In genomic region chr10:110862961-110863360, GRCh38 we compare ENCODE assay signal across 14 cellular contexts. TPM values are rescaled to one million over a fixed set of nuclear protein-coding genes. Genes with fewer than 3 reads are reported as not detected.
DNase-seq lines count a peak whose midpoint lies in the region; ATAC-seq, FAIRE-seq and TF ChIP-seq lines count a peak whose summit lies in the region.
"Had no signal": no experiment of that assay in that cellular context is flagged by ENCODE, and none has a peak within 500 bp of the region (broad histone marks: within the 10 kb centered on the region; RNA-seq: fewer than 3 reads in every experiment).

No MANE protein-coding gene starts in this region.

- POLR2A ChIA-PET in K562 (lab: Yijun Ruan, JAX): interaction anchor here (1.2 kb wide), 1 partner anchor 8 kb away, joined by 3 read pairs; the partner anchor contains the start of gene PDCD4
- POLR2A ChIA-PET in naive thymus-derived CD8-positive, alpha-beta T cell (lab: Charles Lee): interaction anchor here (1.1 to 6.8 kb wide), 6 partner anchors 9 to 60 kb away, joined by 3 to 87 read pairs (median 52); partner anchors contain the start of gene PDCD4

- H3K36me3 ChIP-seq in BLaER1 treated with 17β-estradiol and CSF1 and Interleukin-3, amounts not matched to agents 10 nM and 100 nM: no peaks in the 10 kb centered on the region
- no peaks in the 10 kb centered on the region for H3K36me3 ChIP-seq in MM.1S (replicated peaks; ENCODE audit: insufficient read depth, low read length)
- H3K36me3 ChIP-seq in K562 (ENCODE audit: control insufficient read depth, insufficient read depth, low read length): no peaks in the 10 kb centered on the region
- no peaks in the 10 kb centered on the region for H3K36me3 ChIP-seq in sigmoid colon
- H3K36me3 ChIP-seq: WERI-Rb-1 had no signal

- no peaks in the 10 kb centered on the region for H3K27me3 Mint-ChIP-seq in naive thymus-derived CD8-positive, alpha-beta T cell

- H3F3A ChIP-seq in MM.1S (ENCODE audit: insufficient read depth, low read length): peaks cover 88% of the 10 kb centered on the region

- CTCF ChIA-PET in K562 (lab: Yijun Ruan, JAX; ENCODE audit: low intra/inter-chr PET ratio): no interaction called here

- peaks cover 89 to 100% (median 99%) of the 10 kb centered on the region in 10 experiments for H3K4me1 ChIP-seq in BLaER1 treated with 17β-estradiol and CSF1 and Interleukin-3, amounts not matched to agents 10 nM and 100 nM
- H3K4me1 ChIP-seq in MM.1S (ENCODE audit: low read length): peaks cover 93% of the 10 kb centered on the region
- H3K4me1 ChIP-seq in K562 (replicated peaks in 1 of 2; ENCODE audit: control insufficient read depth in 2 of 2, insufficient read depth in 2 of 2, low read length in 2 of 2): peaks cover 20 to 70% of the 10 kb centered on the region in 2 experiments
- peaks cover 0 to 43% (median 32%) of the 10 kb centered on the region in 4 donors for H3K4me1 ChIP-seq in sigmoid colon

- TF ChIP-seq RAD21 in K562 (CRISPR knock-in tag; conservative IDR thresholded peaks at IDR 0.05 in 1 of 2, IDR thresholded peaks at IDR 0.05 in 1 of 2): no peak

- H3K9ac ChIP-seq in BLaER1 treated with 17β-estradiol and CSF1 and Interleukin-3, amounts not matched to agents 10 nM and 100 nM: peak overlapping the region in 6 of 11 experiments; percentile 71 to 82 (median 79); a peak in 12 of 22 replicates
- H3K9ac ChIP-seq in MM.1S (ENCODE audit: low read length) (no peak overlapping the region), K562 (ENCODE audit: insufficient read depth in 1 of 2, low read depth in 2 of 2, low read length in 2 of 2) (no peak overlapping the region)

- intact Hi-C loops in K562 (cut with micrococcal nuclease): no loop called here
- intact Hi-C loops in sigmoid colon (cut with DNase I): no loop called here

- H3K9me1 ChIP-seq in K562 (ENCODE audit: control insufficient read depth, insufficient read depth, low read length): no peaks in the 10 kb centered on the region

- FAIRE-seq in K562 (lab: Jason Lieb, UNC): no peak

- TF ChIP-seq EP300 in K562 (IDR thresholded peaks at IDR 0.05; ENCODE audit: low read length): no peak
- TF ChIP-seq EP300 in sigmoid colon (IDR thresholded peaks at IDR 0.05): no peak

- H4K20me1 ChIP-seq in BLaER1 treated with 17β-estradiol and CSF1 and Interleukin-3, amounts not matched to agents 10 nM and 100 nM: no peaks in the 10 kb centered on the region
- no peaks in the 10 kb centered on the region for H4K20me1 ChIP-seq in MM.1S (ENCODE audit: insufficient read depth, low read length)
- H4K20me1 ChIP-seq in K562 (replicated peaks; ENCODE audit: control insufficient read depth, insufficient read depth, low read length): no peaks in the 10 kb centered on the region

- H3K79me2 ChIP-seq in MM.1S (ENCODE audit: low read length): no peaks in the 10 kb centered on the region
- no peaks in the 10 kb centered on the region for H3K79me2 ChIP-seq in K562 (ENCODE audit: control insufficient read depth, insufficient read depth, low read length)

- no peaks in the 10 kb centered on the region for H3K9me2 ChIP-seq in MM.1S (replicated peaks; ENCODE audit: insufficient read depth, low read length)

- ATAC-seq in K562: no peak
- no peak for ATAC-seq in naive thymus-derived CD8-positive, alpha-beta T cell
- ATAC-seq in GM19395 (IDR thresholded peaks at IDR 0.05; ENCODE audit: unreplicated experiment): no peak
- ATAC-seq: psoas muscle had no signal

- peak overlapping the region; percentile 66 to 95 (median 83) for H3K4me2 ChIP-seq in BLaER1 treated with 17β-estradiol and CSF1 and Interleukin-3, amounts not matched to agents 10 nM and 100 nM
- H3K4me2 ChIP-seq in MM.1S (ENCODE audit: low read depth, low read length): peak overlapping the region; percentile 1; the same call in 1 of the 2 replicates
- H3K4me2 ChIP-seq in K562 (ENCODE audit: insufficient read depth, low read length): no peak overlapping the region

- H3K27me3 ChIP-seq in BLaER1 treated with 17β-estradiol and CSF1 and Interleukin-3, amounts not matched to agents 10 nM and 100 nM: no peaks in the 10 kb centered on the region
- H3K27me3 ChIP-seq in MM.1S (replicated peaks; ENCODE audit: insufficient read depth, low read length) (no peaks in the 10 kb centered on the region), K562 (ENCODE audit: control insufficient read depth in 2 of 2, insufficient read depth in 2 of 2, low read length in 2 of 2) (no peaks in the 10 kb centered on the region), sigmoid colon (no peaks in the 10 kb centered on the region)

- TF ChIP-seq CTCF in MM.1S (IDR thresholded peaks at IDR 0.05; ENCODE audit: low read length) (no peak), K562 (IDR thresholded peaks at IDR 0.05 in 2 of 3, conservative IDR thresholded peaks at IDR 0.05 in 1 of 3; ENCODE audit: insufficient read depth in 2 of 3, low read depth in 1 of 3, low read length in 3 of 3) (no peak), sigmoid colon (IDR thresholded peaks at IDR 0.05) (no peak)

- WGBS in K562 (ENCODE audit: insufficient coverage, low coverage, missing lambda C conversion rate): 10% methylated on average over 6 of the region's 6 CpGs
- 82 to 87% methylated on average over 6 of the region's 6 CpGs for WGBS in sigmoid colon, 2 donors

- peaks cover 61 to 100% (median 97%) of the 10 kb centered on the region in 4 donors for H3K4me1 Mint-ChIP-seq in naive thymus-derived CD8-positive, alpha-beta T cell

- no peak for DNase-seq in MM.1S
- DNase-seq in K562 (ENCODE audit: extremely low read depth in 1 of 4, low spot score in 3 of 4): no peak
- DNase-seq in naive thymus-derived CD8-positive, alpha-beta T cell: no peak
- DNase-seq in sigmoid colon: no peak
- no peak for DNase-seq in NCI-H226
- no peak for DNase-seq in stimulated activated CD8-positive, alpha-beta memory T cell treated with anti-CD3 and anti-CD28 coated beads, Interleukin-4, amount 100 ng/mL, for 48 hours
- DNase-seq: effector CD4-positive, alpha-beta T cell; foreskin melanocyte; NCI-H1092; psoas muscle; WERI-Rb-1 had no signal

- H3K27ac Mint-ChIP-seq in naive thymus-derived CD8-positive, alpha-beta T cell: peak overlapping the region; percentile 97 to 100 (median 99)

- peak overlapping the region; percentile 8; the same call in 1 of the 2 replicates for H2AFZ ChIP-seq in MM.1S (ENCODE audit: low read length)
- H2AFZ ChIP-seq in K562 (ENCODE audit: low read depth, low read length): peak overlapping the region; percentile 64; the same call in 1 of the 2 replicates

- H3K9me3 Mint-ChIP-seq in naive thymus-derived CD8-positive, alpha-beta T cell: no peaks in the 10 kb centered on the region

- H3K36me3 Mint-ChIP-seq in naive thymus-derived CD8-positive, alpha-beta T cell: no peaks in the 10 kb centered on the region

- H3K4me3 ChIP-seq in BLaER1 treated with 17β-estradiol and CSF1 and Interleukin-3, amounts not matched to agents 10 nM and 100 nM: no peak overlapping the region
- H3K4me3 ChIP-seq in MM.1S (ENCODE audit: low read length): no peak overlapping the region
- no peak overlapping the region for H3K4me3 ChIP-seq in K562
- no peak overlapping the region for H3K4me3 ChIP-seq in sigmoid colon
- H3K4me3 ChIP-seq: psoas muscle, SK-N-MC had no signal

- H3K9me3 ChIP-seq in BLaER1 treated with 17β-estradiol and CSF1 and Interleukin-3, amounts not matched to agents 10 nM and 100 nM (replicated peaks in 1 of 11): no peaks in the 10 kb centered on the region
- H3K9me3 ChIP-seq in MM.1S (replicated peaks; ENCODE audit: insufficient read depth, low read length): no peaks in the 10 kb centered on the region
- H3K9me3 ChIP-seq in K562 (replicated peaks; ENCODE audit: control insufficient read depth, insufficient read depth, low read depth, low read length): no peaks in the 10 kb centered on the region
- H3K9me3 ChIP-seq in sigmoid colon: no peaks in the 10 kb centered on the region
- H3K9me3 ChIP-seq: psoas muscle had no signal

- TF ChIP-seq POLR2A in K562 (conservative IDR thresholded peaks at IDR 0.05) (no peak), sigmoid colon (IDR thresholded peaks at IDR 0.05) (no peak)

- in situ Hi-C loops in K562 (cut with MboI): no loop called here

- peak overlapping the region in 7 of 10 donors; percentile 30 to 94 (median 79) for H3K4me3 Mint-ChIP-seq in naive thymus-derived CD8-positive, alpha-beta T cell

- BruUV-seq in K562 (replicated peaks; lab: Mats Ljungman, UMichigan): no TSS peak

- peak overlapping the region; percentile 71 to 98 (median 95); a peak in 21 of 22 replicates for H3K27ac ChIP-seq in BLaER1 treated with 17β-estradiol and CSF1 and Interleukin-3, amounts not matched to agents 10 nM and 100 nM
- peak overlapping the region; percentile 97; the same call in 1 of the 2 replicates for H3K27ac ChIP-seq in MM.1S (ENCODE audit: low read length)
- H3K27ac ChIP-seq in K562 (ENCODE audit: extremely low read depth, low read depth, low read length): no peak overlapping the region
- H3K27ac ChIP-seq in sigmoid colon: peak overlapping the region in 1 of 4 donors; percentile 81
- H3K27ac ChIP-seq: psoas muscle, SK-N-MC, WERI-Rb-1 had no signal

RNA-seq across cellular contexts. Expression of gene PDCD4, which starts 8.8 kb away (rescaled TPM):
- total RNA-seq in K562 (2011; cell fraction: chromatin; rRNA removed; ENCODE audit: low replicate concordance): 9.1 and 68.5 TPM in 2 replicates
- total RNA-seq in K562 (2011; cell fraction: nucleolus; rRNA removed): 2.7 and 5.9 TPM in 2 replicates
- total RNA-seq in K562 (2011; cell fraction: nucleoplasm; rRNA removed): 15.7 and 17.2 TPM in 2 replicates
- total RNA-seq in K562 (2014; rRNA removed): 20.2 and 22.5 TPM in 2 replicates
- 33.7 and 44.2 TPM in 2 replicates for total RNA-seq in K562 (2014; rRNA removed; fragmentation: Illumina TruSeq; extraction: Trizol)
- 15.9 and 18.3 TPM in 2 replicates for total RNA-seq in K562 (2015; rRNA removed; fragmentation: Illumina TruSeq; extraction: Trizol)
- 28.0 and 44.1 TPM in 2 replicates for total RNA-seq in K562 (2021)
- 28.1 and 40.2 TPM in 2 replicates for polyA plus RNA-seq in K562 (2011; rRNA removed)
- polyA plus RNA-seq in K562 (2011; cell fraction: cytosol; rRNA removed): 2.7 and 13.3 TPM in 2 replicates
- polyA plus RNA-seq in K562 (2011; cell fraction: nucleus; rRNA removed): 11.9 and 17.6 TPM in 2 replicates
- polyA plus RNA-seq in K562 (2012): 38.4 and 47.3 TPM in 2 replicates
- 38.0 and 38.2 TPM in 2 replicates for polyA plus RNA-seq in K562 (2014; fragmentation: Illumina TruSeq; extraction: Trizol)
- 10 to 100 TPM; 12.9 to 18.1 TPM for polyA plus RNA-seq in K562 (2014; fragmentation: Nextera tagmentation; extraction: Ambion mirVana)
- polyA plus RNA-seq in K562 (2014; rRNA removed): 34.4 and 36.6 TPM in 2 replicates
- 37.7 and 52.1 TPM in 2 replicates for polyA minus RNA-seq in K562 (2011; rRNA and poly(A)+ RNA removed)
- polyA minus RNA-seq in K562 (2011; cell fraction: cytosol; rRNA and poly(A)+ RNA removed): 14.9 and 17.9 TPM in 2 replicates
- 11.0 and 21.5 TPM in 2 replicates for polyA minus RNA-seq in K562 (2011; cell fraction: nucleus; rRNA and poly(A)+ RNA removed)
- 100 to 1,000 TPM; 361 to 367 TPM for total RNA-seq in naive thymus-derived CD8-positive, alpha-beta T cell
- 100 to 1,000 TPM; 318 to 385 (median 341) TPM for polyA plus RNA-seq in naive thymus-derived CD8-positive, alpha-beta T cell
- 100 to 1,000 TPM in 3 of 4 donors, 10 to 100 TPM in 1; 64.3 to 140 (median 127) TPM for total RNA-seq in sigmoid colon
- polyA plus RNA-seq in sigmoid colon: 100 to 1,000 TPM; 179 to 327 (median 236) TPM

RNA-seq across cellular contexts. Expression of gene BBIP1, which starts 56.0 kb away (rescaled TPM):
- 8.1 and 22.8 TPM in 2 replicates for total RNA-seq in K562 (2011; cell fraction: chromatin; rRNA removed; ENCODE audit: low replicate concordance)
- total RNA-seq in K562 (2011; cell fraction: nucleolus; rRNA removed): 5.1 and 5.5 TPM in 2 replicates
- 9.8 and 37.7 TPM in 2 replicates for total RNA-seq in K562 (2011; cell fraction: nucleoplasm; rRNA removed)
- total RNA-seq in K562 (2014; rRNA removed) (5.2 and 12.2 TPM in 2 replicates), K562 (2014; rRNA removed; fragmentation: Illumina TruSeq; extraction: Trizol) (19.4 and 21.2 TPM in 2 replicates), K562 (2015; rRNA removed; fragmentation: Illumina TruSeq; extraction: Trizol) (18.1 and 18.9 TPM in 2 replicates), K562 (2021) (12.5 and 17.2 TPM in 2 replicates), sigmoid colon (10 to 100 TPM; 19.7 to 36.8 (median 27.5) TPM)
- polyA plus RNA-seq in K562 (2011; rRNA removed) (19.2 and 24.2 TPM in 2 replicates), K562 (2014; fragmentation: Illumina TruSeq; extraction: Trizol) (23.0 and 27.8 TPM in 2 replicates), K562 (2014; fragmentation: Nextera tagmentation; extraction: Ambion mirVana) (10 to 100 TPM; 30.6 to 31.0 TPM), K562 (2014; rRNA removed) (14.1 and 17.3 TPM in 2 replicates), sigmoid colon (10 to 100 TPM; 16.2 to 24.7 (median 20.0) TPM)
- 2.6 and 4.7 TPM in 2 replicates for polyA plus RNA-seq in K562 (2011; cell fraction: cytosol; rRNA removed)
- polyA plus RNA-seq in K562 (2011; cell fraction: nucleus; rRNA removed): 8.6 and 11.2 TPM in 2 replicates
- polyA plus RNA-seq in K562 (2012): 17.8 and 20.6 TPM in 2 replicates
- polyA minus RNA-seq in K562 (2011; rRNA and poly(A)+ RNA removed): 17.2 and 21.9 TPM in 2 replicates
- polyA minus RNA-seq in K562 (2011; cell fraction: cytosol; rRNA and poly(A)+ RNA removed): 3.5 and 5.2 TPM in 2 replicates
- polyA minus RNA-seq in K562 (2011; cell fraction: nucleus; rRNA and poly(A)+ RNA removed): 7.0 and 15.1 TPM in 2 replicates
- total RNA-seq in naive thymus-derived CD8-positive, alpha-beta T cell: 10 to 100 TPM; 46.5 to 60.3 TPM
- polyA plus RNA-seq in naive thymus-derived CD8-positive, alpha-beta T cell: 10 to 100 TPM; 25.1 to 29.7 (median 29.0) TPM

RNA-seq across cellular contexts. Expression of gene SHOC2, which starts 56.4 kb away (rescaled TPM):
- total RNA-seq in K562 (2011; cell fraction: chromatin; rRNA removed; ENCODE audit: low replicate concordance): 6.3 and 27.4 TPM in 2 replicates
- 3.5 and 5.8 TPM in 2 replicates for total RNA-seq in K562 (2011; cell fraction: nucleolus; rRNA removed)
- total RNA-seq in K562 (2011; cell fraction: nucleoplasm; rRNA removed): 8.9 and 10.8 TPM in 2 replicates
- total RNA-seq in K562 (2014; rRNA removed) (9.2 and 10.2 TPM in 2 replicates), K562 (2014; rRNA removed; fragmentation: Illumina TruSeq; extraction: Trizol) (14.6 and 17.2 TPM in 2 replicates), K562 (2015; rRNA removed; fragmentation: Illumina TruSeq; extraction: Trizol) (13.8 and 16.1 TPM in 2 replicates), K562 (2021) (16.8 and 17.2 TPM in 2 replicates), sigmoid colon (10 to 100 TPM; 49.7 to 74.5 (median 72.1) TPM)
- polyA plus RNA-seq in K562 (2011; rRNA removed) (10.2 and 14.9 TPM in 2 replicates), K562 (2014; fragmentation: Illumina TruSeq; extraction: Trizol) (16.3 and 17.2 TPM in 2 replicates), K562 (2014; fragmentation: Nextera tagmentation; extraction: Ambion mirVana) (10 to 100 TPM; 11.4 to 17.5 TPM), K562 (2014; rRNA removed) (9.2 and 10.3 TPM in 2 replicates), sigmoid colon (10 to 100 TPM; 21.4 to 52.5 (median 33.0) TPM)
- polyA plus RNA-seq in K562 (2011; cell fraction: cytosol; rRNA removed): 3.5 and 6.9 TPM in 2 replicates
- polyA plus RNA-seq in K562 (2011; cell fraction: nucleus; rRNA removed): 3.3 and 4.2 TPM in 2 replicates
- 11.0 and 13.0 TPM in 2 replicates for polyA plus RNA-seq in K562 (2012)
- polyA minus RNA-seq in K562 (2011; rRNA and poly(A)+ RNA removed): 28.5 and 31.2 TPM in 2 replicates
- 6.8 and 13.1 TPM in 2 replicates for polyA minus RNA-seq in K562 (2011; cell fraction: cytosol; rRNA and poly(A)+ RNA removed)
- 9.7 and 21.9 TPM in 2 replicates for polyA minus RNA-seq in K562 (2011; cell fraction: nucleus; rRNA and poly(A)+ RNA removed)
- 10 to 100 TPM; 66.1 to 72.6 TPM for total RNA-seq in naive thymus-derived CD8-positive, alpha-beta T cell
- 10 to 100 TPM; 43.2 to 58.3 (median 57.7) TPM for polyA plus RNA-seq in naive thymus-derived CD8-positive, alpha-beta T cell

Comparison
In these comparisons a context has a peak if more than half of its experiments do, and no peak if none do; other contexts are left out.
1. H3K9ac ChIP-seq: peak in BLaER1 treated with 17β-estradiol and CSF1 and Interleukin-3, amounts not matched to agents 10 nM and 100 nM (6 of 11); none in MM.1S (single experiment) and K562 (0 of 2).